8 cellular contexts compared by ENCODE assay signal in genomic region chr3:121995190-121996137, GRCh38. TPM values are rescaled to one million over a fixed set of nuclear protein-coding genes. Genes with fewer than 3 reads are reported as not detected.
DNase-seq lines count a peak whose midpoint lies in the region; ATAC-seq and TF ChIP-seq lines count a peak whose summit lies in the region.

No MANE protein-coding gene starts in this region.

- ATAC-seq in GM21619 (IDR thresholded peaks at IDR 0.05; ENCODE audit: unreplicated experiment): peak; percentile 26
- ATAC-seq in GM21367 (IDR thresholded peaks at IDR 0.05; ENCODE audit: unreplicated experiment): no peak

- no peak overlapping the region for H3K4me3 Mint-ChIP-seq in neural crest cell

- TF ChIP-seq CTCF in VCaP (conservative IDR thresholded peaks at IDR 0.05) (peak; percentile 81), neural crest cell (conservative IDR thresholded peaks at IDR 0.05) (peak; percentile 66)

- peak overlapping the region; percentile 13; the same call in 1 of the 2 replicates for H3K27ac ChIP-seq in VCaP

- H3K27ac Mint-ChIP-seq in neural crest cell (ENCODE audit: unreplicated experiment): no peak overlapping the region

- H3K27me3 Mint-ChIP-seq in neural crest cell (ENCODE audit: low read depth): no peaks in the 10 kb centered on the region

- H3K36me3 Mint-ChIP-seq in neural crest cell (ENCODE audit: low read depth): no peaks in the 10 kb centered on the region

- peak; percentile 58 for DNase-seq in NCI-H1436 (lab: John Stamatoyannopoulos, UW)
- no peak for DNase-seq in NCI-H1436 treated with DMSO at 0.1 percent for 48 hours (lab: John Stamatoyannopoulos, UW)
- DNase-seq in NCI-H1048 (lab: John Stamatoyannopoulos, UW): peak; percentile 25
- peak; percentile 48 for DNase-seq in fibroblast of peridontal ligament (ENCODE audit: extremely low read depth)
- DNase-seq in neural crest cell (ENCODE audit: low read depth, low spot score): peak; percentile 4

- H3K4me1 Mint-ChIP-seq in neural crest cell: no peaks in the 10 kb centered on the region

- no peaks in the 10 kb centered on the region for H3K9me3 Mint-ChIP-seq in neural crest cell

RNA-seq across cellular contexts. Expression of gene ILDR1, which starts 26.6 kb away (rescaled TPM):
- total RNA-seq in neural crest cell: not detected in 2 replicates

RNA-seq across cellular contexts. Expression of gene CD86, which starts 59.7 kb away (rescaled TPM):
- total RNA-seq in neural crest cell: not detected in 2 replicates
